ENCODE assay signal across 16 cellular contexts in genomic region chr3:157786618-157787017, GRCh38.
DNase-seq lines count a peak whose midpoint lies in the region; ATAC-seq and TF ChIP-seq lines count a peak whose summit lies in the region.
"Had no signal": no experiment of that assay in that cellular context is flagged by ENCODE, and none has a peak within 500 bp of the region (broad histone marks: within the 10 kb centered on the region; RNA-seq: fewer than 3 reads in every experiment).

No MANE protein-coding gene starts in this region.

- no peaks in the 10 kb centered on the region for H3K36me3 ChIP-seq in MG63

- no peak overlapping the region for H3K4me3 ChIP-seq in MG63
- H3K4me3 ChIP-seq in choroid plexus epithelial cell (ENCODE audit: low read depth, low read length), result no peak overlapping the region

- peak; percentile 22 for ATAC-seq in omental fat pad (ENCODE audit: low FRiP score)
- ATAC-seq: HepG2 had no signal

- no peaks in the 10 kb centered on the region for H3K9me3 ChIP-seq in MG63

- H3K27me3 ChIP-seq in MG63, result no peaks in the 10 kb centered on the region

- DNase-seq in Daoy (ENCODE audit: low read depth) (peak; percentile 69), MG63 (peak; percentile 53), choroid plexus epithelial cell (ENCODE audit: low read depth) (peak; percentile 30), omental fat pad (ENCODE audit: low spot score) (no peak), COR-L47 (lab: John Stamatoyannopoulos, UW) (no peak), kidney glomerular epithelial cell (lab: John Stamatoyannopoulos, UW) (no peak), erythroblast (lab: John Stamatoyannopoulos, UW) (no peak)
- no peak for DNase-seq in activated CD4-positive, CD25-positive, alpha-beta regulatory T cell treated with anti-CD3 and anti-CD28 coated beads, Interleukin-2, amount 50 U/mL, for 72 hours
- DNase-seq: activated CD8-positive, alpha-beta memory T cell treated with anti-CD3 and anti-CD28 coated beads, Interleukin-2, amount 50 U/mL, for 48 hours; activated naive CD4-positive, alpha-beta T cell treated with anti-CD3 and anti-CD28 coated beads, Interleukin-2, amount 10 ng/mL, durations not matched to agents 7 days and 5 days; DMS53; MV-4-11; NCI-H748 treated with DMSO at 0.1 percent for 48 hours; nephron progenitor cell; substantia nigra had no signal

- TF ChIP-seq POLR2A in erythroblast (IDR thresholded peaks at IDR 0.05; ENCODE audit: low read length), result no peak

- no peak for TF ChIP-seq CTCF in choroid plexus epithelial cell (conservative IDR thresholded peaks at IDR 0.05; ENCODE audit: low read depth, low read length)
- TF ChIP-seq CTCF in omental fat pad (IDR thresholded peaks at IDR 0.05), result no peak

Comparison
In these comparisons a context has a peak if more than half of its experiments do, and no peak if none do; other contexts are left out.
1. DNase-seq: peak in Daoy (single experiment), MG63 (single experiment) and choroid plexus epithelial cell (single experiment); none in omental fat pad (single experiment), COR-L47 (single experiment), activated CD4-positive, CD25-positive, alpha-beta regulatory T cell treated with anti-CD3 and anti-CD28 coated beads, Interleukin-2, amount 50 U/mL, for 72 hours (single experiment), kidney glomerular epithelial cell (single experiment) and erythroblast (0 of 2).